8 cellular contexts compared by ENCODE assay signal in genomic region chr19:40465781-40466218, GRCh38.
DNase-seq lines count a peak whose midpoint lies in the region; ATAC-seq and TF ChIP-seq lines count a peak whose summit lies in the region.

No MANE protein-coding gene starts in this region.

- H3K4me3 ChIP-seq in AG09309 (ENCODE audit: control insufficient read depth, low read depth, low read length) = peak overlapping the region; percentile 61

- no peak for TF ChIP-seq CTCF in AG09309 (IDR thresholded peaks at IDR 0.05; ENCODE audit: control insufficient read depth, insufficient read depth, low read depth, low read length, missing control alignments)

- DNase-seq in AG09309 (ENCODE audit: low read depth) (peak; percentile 97), NCI-H446 (lab: John Stamatoyannopoulos, UW) (peak; percentile 95 to 99), cerebellar cortex (ENCODE audit: low spot score) (peak; percentile 99), islet precursor cell (peak; percentile 99)
- DNase-seq in stimulated activated CD4-positive, alpha-beta T cell treated with anti-CD3 and anti-CD28 coated beads, Interleukin-12 subunit alpha, Interleukin-12 subunit beta, amount 100 ng/mL, for 24 hours (ENCODE audit: low read depth in 2 of 2) = peak; percentile 97 to 100

- peak; percentile 88 for ATAC-seq in GM19043 (IDR thresholded peaks at IDR 0.05; ENCODE audit: low read depth, unreplicated experiment)
- peak; percentile 79 for ATAC-seq in HG03378 (IDR thresholded peaks at IDR 0.05; ENCODE audit: unreplicated experiment)
- peak; percentile 70 to 82 for ATAC-seq in activated CD4-positive, CD25-positive, alpha-beta regulatory T cell treated with anti-CD3 and anti-CD28 coated beads, Interleukin-2, amount 50 U/mL, for 24 hours

Comparison
In these comparisons a context has a peak if more than half of its experiments do, and no peak if none do; other contexts are left out.
1. Peak in every context shown above with its lines: DNase-seq, ATAC-seq and H3K4me3 ChIP-seq.